In genomic region chr13:77430377-77430951, GRCh38 we compare ENCODE assay signal across 16 cellular contexts.
A peak's percentile ranks its signal among the peaks of the same experiment; 100 is the strongest.
DNase-seq lines count a peak whose midpoint lies in the region; ATAC-seq lines count a peak whose summit lies in the region.
"Had no signal": no experiment of that assay in that cellular context is flagged by ENCODE, and none has a peak within 500 bp of the region (broad histone marks: within the 10 kb centered on the region; RNA-seq: fewer than 3 reads in every experiment).

No MANE protein-coding gene starts in this region.

- H3K4me3 Mint-ChIP-seq in stimulated activated memory B cell treated with anti-CD40 and anti-IgM and Interleukin-4, amounts not matched to agents 10 μg/mL and 1 μg/mL and 100 μg/mL, for 72 hours = no peak overlapping the region
- H3K4me3 Mint-ChIP-seq: activated CD8-positive, alpha-beta memory T cell treated with anti-CD3 and anti-CD28 coated beads, Interleukin-2, amount 10 ng/mL, durations not matched to agents 7 days and 5 days; CD8-positive, alpha-beta memory T cell; stimulated activated naive CD8-positive, alpha-beta T cell treated with anti-CD3 and anti-CD28 coated beads, Interleukin-15, amount 100 ng/mL, for 72 hours; T-helper 17 cell had no signal

- H3K4me1 Mint-ChIP-seq in stimulated activated memory B cell treated with anti-CD40 and anti-IgM and Interleukin-4, amounts not matched to agents 10 μg/mL and 1 μg/mL and 100 μg/mL, for 72 hours = peaks cover 32% of the 10 kb centered on the region
- H3K4me1 Mint-ChIP-seq: T-helper 17 cell had no signal

- H3K9me3 Mint-ChIP-seq in stimulated activated memory B cell treated with anti-CD40 and anti-IgM and Interleukin-4, amounts not matched to agents 10 μg/mL and 1 μg/mL and 100 μg/mL, for 72 hours = no peaks in the 10 kb centered on the region
- H3K9me3 Mint-ChIP-seq: CD8-positive, alpha-beta memory T cell had no signal

- no peaks in the 10 kb centered on the region for H3K27me3 Mint-ChIP-seq in stimulated activated memory B cell treated with anti-CD40 and anti-IgM and Interleukin-4, amounts not matched to agents 10 μg/mL and 1 μg/mL and 100 μg/mL, for 72 hours
- H3K27me3 Mint-ChIP-seq: activated CD8-positive, alpha-beta memory T cell treated with anti-CD3 and anti-CD28 coated beads, Interleukin-2, amount 10 ng/mL, durations not matched to agents 7 days and 5 days; stimulated activated naive CD8-positive, alpha-beta T cell treated with anti-CD3 and anti-CD28 coated beads, Interleukin-15, amount 100 ng/mL, for 72 hours had no signal

- DNase-seq in SKM-1 treated with dmso at 0.1 percent for 144 hours (lab: John Stamatoyannopoulos, UW; ENCODE audit: unreplicated experiment) (no peak), NCI-H1930 (lab: John Stamatoyannopoulos, UW) (no peak)
- no peak for DNase-seq in activated CD8-positive, alpha-beta memory T cell treated with anti-CD3 and anti-CD28 coated beads for 24 hours
- DNase-seq: CD8-positive, alpha-beta memory T cell; esophagus squamous epithelium; mesenchymal stem cell; pancreas; T-helper 17 cell had no signal

- H3K27ac Mint-ChIP-seq in stimulated activated memory B cell treated with anti-CD40 and anti-IgM and Interleukin-4, amounts not matched to agents 10 μg/mL and 1 μg/mL and 100 μg/mL, for 72 hours = peak overlapping the region; percentile 83
- H3K27ac Mint-ChIP-seq: activated CD8-positive, alpha-beta memory T cell treated with anti-CD3 and anti-CD28 coated beads, Interleukin-2, amount 10 ng/mL, durations not matched to agents 7 days and 5 days; stimulated activated naive CD8-positive, alpha-beta T cell treated with anti-CD3 and anti-CD28 coated beads, Interleukin-15, amount 100 ng/mL, for 72 hours; T-helper 17 cell had no signal

- ATAC-seq in GM18873 (IDR thresholded peaks at IDR 0.05; ENCODE audit: low FRiP score, unreplicated experiment) (peak; percentile 56), GM21723 (IDR thresholded peaks at IDR 0.05; ENCODE audit: unreplicated experiment) (peak; percentile 34), HG03159 (IDR thresholded peaks at IDR 0.05; ENCODE audit: unreplicated experiment) (peak; percentile 62)
- ATAC-seq in stimulated activated memory B cell treated with anti-CD40 and anti-IgM and Interleukin-4, amounts not matched to agents 10 μg/mL and 1 μg/mL and 100 μg/mL, for 72 hours = peak; percentile 55
- ATAC-seq: HCT116, Panc1, pancreas had no signal

- no peaks in the 10 kb centered on the region for H3K36me3 Mint-ChIP-seq in stimulated activated memory B cell treated with anti-CD40 and anti-IgM and Interleukin-4, amounts not matched to agents 10 μg/mL and 1 μg/mL and 100 μg/mL, for 72 hours
